10 cellular contexts compared by ENCODE assay signal in genomic region chr3:129827765-129828164, GRCh38.
DNase-seq lines count a peak whose midpoint lies in the region; ATAC-seq, FAIRE-seq and TF ChIP-seq lines count a peak whose summit lies in the region.
"Had no signal": no experiment of that assay in that cellular context is flagged by ENCODE, and none has a peak within 500 bp of the region (broad histone marks: within the 10 kb centered on the region; RNA-seq: fewer than 3 reads in every experiment).

No MANE protein-coding gene starts in this region.

- FAIRE-seq in urothelium cell line (lab: Jason Lieb, UNC): no peak

- H3K9me3 ChIP-seq in left ventricle myocardium inferior (replicated peaks) (no peaks in the 10 kb centered on the region), transverse colon (no peaks in the 10 kb centered on the region), esophagus muscularis mucosa (no peaks in the 10 kb centered on the region)
- H3K9me3 ChIP-seq: SJSA1 had no signal

- TF ChIP-seq CTCF in left ventricle myocardium inferior (IDR thresholded peaks at IDR 0.05; ENCODE audit: borderline replicate concordance): no peak
- no peak for TF ChIP-seq CTCF in transverse colon (IDR thresholded peaks at IDR 0.05)
- TF ChIP-seq CTCF in esophagus muscularis mucosa (IDR thresholded peaks at IDR 0.05): no peak

- H3K36me3 ChIP-seq in left ventricle myocardium inferior: no peaks in the 10 kb centered on the region
- no peaks in the 10 kb centered on the region for H3K36me3 ChIP-seq in transverse colon
- peaks cover 0 to 8% (median 2%) of the 10 kb centered on the region in 4 donors for H3K36me3 ChIP-seq in esophagus muscularis mucosa
- H3K36me3 ChIP-seq: SJSA1 had no signal

- intact Hi-C loops in Right ventricle myocardium inferior (cut with DNase I): loop anchor here (2.0 to 5.0 kb wide), 3 partner anchors 199 to 445 kb away; no protein-coding TSS in a partner anchor
- intact Hi-C loops in left ventricle myocardium inferior (cut with micrococcal nuclease): loop anchor here (10.0 kb wide), 2 partner anchors 107 to 353 kb away; no protein-coding TSS in a partner anchor
- intact Hi-C loops in transverse colon (cut with DNase I; ENCODE audit: low total_unique reads): loop anchor here (5.0 to 10.0 kb wide), 2 partner anchors 175 to 333 kb away; no protein-coding TSS in a partner anchor
- intact Hi-C loops in esophagus muscularis mucosa (cut with DNase I): loop anchor here (2.0 to 5.0 kb wide), 3 partner anchors 110 to 200 kb away; no protein-coding TSS in a partner anchor

- H3K4me3 ChIP-seq in left ventricle myocardium inferior (no peak overlapping the region), transverse colon (no peak overlapping the region), esophagus muscularis mucosa (no peak overlapping the region)
- H3K4me3 ChIP-seq: SJSA1 had no signal

- 54 to 72% methylated on average over 5 to 7 of the region's 7 CpGs for WGBS in transverse colon (ENCODE audit: low coverage in 1 of 2), 2 donors
- 67% methylated on average over 7 of the region's 7 CpGs for WGBS in esophagus muscularis mucosa

- peak; percentile 37 for ATAC-seq in Right ventricle myocardium inferior
- peak; percentile 67 for ATAC-seq in HG03196 (IDR thresholded peaks at IDR 0.05; ENCODE audit: unreplicated experiment)

- TF ChIP-seq POLR2A in transverse colon (IDR thresholded peaks at IDR 0.05): no peak
- no peak for TF ChIP-seq POLR2A in esophagus muscularis mucosa (IDR thresholded peaks at IDR 0.05; ENCODE audit: low read depth)

- TF ChIP-seq EP300 in transverse colon (IDR thresholded peaks at IDR 0.05; ENCODE audit: low read depth) (no peak), esophagus muscularis mucosa (IDR thresholded peaks at IDR 0.05) (no peak)

- H3K27me3 ChIP-seq in left ventricle myocardium inferior (ENCODE audit: low read depth) (no peaks in the 10 kb centered on the region), transverse colon (no peaks in the 10 kb centered on the region), esophagus muscularis mucosa (no peaks in the 10 kb centered on the region)
- H3K27me3 ChIP-seq: SJSA1 had no signal

- no peak for DNase-seq in Right ventricle myocardium inferior (ENCODE audit: missing footprints)
- no peak for DNase-seq in left ventricle myocardium inferior
- peak; percentile 18 for DNase-seq in activated CD4-positive, alpha-beta T cell treated with anti-CD3 and anti-CD28 coated beads, Interleukin-2, amount 50 U/mL, for 1 hour
- DNase-seq in transverse colon: peak; percentile 32
- no peak for DNase-seq in esophagus muscularis mucosa (ENCODE audit: extremely low spot score)
- no peak for DNase-seq in urothelium cell line (ENCODE audit: low spot score)
- no peak for DNase-seq in NCI-H1930 (lab: John Stamatoyannopoulos, UW)

- H3K27ac ChIP-seq in left ventricle myocardium inferior (replicated peaks) (no peak overlapping the region), transverse colon (no peak overlapping the region), esophagus muscularis mucosa (replicated peaks in 1 of 4) (no peak overlapping the region)
- H3K27ac ChIP-seq: C4-2B, SJSA1 had no signal

- in situ Hi-C loops in transverse colon (cut with MboI; ENCODE audit: low pct_ligation_motif_present in 1 of 4, low pct_unique_long_range_greater_than_20kb in 1 of 4, low sequenced_read_pairs in 3 of 4): loop anchor here (10.0 to 25.0 kb wide), 2 partner anchors 173 to 340 kb away; no protein-coding TSS in a partner anchor

- H3K4me1 ChIP-seq in left ventricle myocardium inferior (peaks cover 27% of the 10 kb centered on the region), transverse colon (peaks cover 0 to 30% (median 4%) of the 10 kb centered on the region in 4 donors), esophagus muscularis mucosa (peaks cover 6 to 36% (median 26%) of the 10 kb centered on the region in 4 donors)

Comparison
In these comparisons a context has a peak if more than half of its experiments do, and no peak if none do; other contexts are left out.
1. DNase-seq: peak in activated CD4-positive, alpha-beta T cell treated with anti-CD3 and anti-CD28 coated beads, Interleukin-2, amount 50 U/mL, for 1 hour (single experiment) and transverse colon (single experiment); none in Right ventricle myocardium inferior (single experiment), left ventricle myocardium inferior (single experiment), esophagus muscularis mucosa (single experiment), urothelium cell line (single experiment) and NCI-H1930 (0 of 2).